Comparison of ENCODE assay signal across 9 cellular contexts in genomic region chr5:90134381-90134780, GRCh38.
"Had no signal": no experiment of that assay in that cellular context is flagged by ENCODE, and none has a peak within 500 bp of the region (broad histone marks: within the 10 kb centered on the region; RNA-seq: fewer than 3 reads in every experiment).

No MANE protein-coding gene starts in this region.

- H3K36me3 ChIP-seq: SJSA1, WERI-Rb-1 had no signal

- H3K27ac ChIP-seq: SJSA1, WERI-Rb-1 had no signal

- H3K9me3 ChIP-seq: SJSA1 had no signal

- ATAC-seq: esophagus mucosa; natural killer cell; stimulated activated naive CD8-positive, alpha-beta T cell treated with anti-CD3 and anti-CD28 coated beads, Interleukin-15, Interleukin-2, amounts not matched to agents 100 U/mL and 50 U/mL, for 24 hours had no signal

- H3K27me3 ChIP-seq: SJSA1 had no signal

- H3K4me1 ChIP-seq: SJSA1 had no signal

- DNase-seq: activated CD4-positive, alpha-beta T cell treated with anti-CD3 and anti-CD28 coated beads for 1 hour; activated gamma-delta T cell; natural killer cell; stimulated activated CD4-positive, alpha-beta T cell treated with anti-CD3 and anti-CD28 coated beads, Interleukin-12 subunit alpha, Interleukin-12 subunit beta, amount 100 ng/mL, for 4 hours; stimulated activated CD4-positive, alpha-beta T cell treated with anti-CD3 and anti-CD28 coated beads, Interleukin-1b, Interleukin-23, amount 100 ng/mL, for 48 hours; stimulated activated naive CD8-positive, alpha-beta T cell treated with anti-CD3 and anti-CD28 coated beads, Interleukin-15, Interleukin-2, amounts not matched to agents 100 U/mL and 50 U/mL, for 24 hours; WERI-Rb-1 had no signal

- H3K4me3 ChIP-seq: SJSA1 had no signal
